Comparison of ENCODE assay signal across 21 cellular contexts in the genomic region with DNA sequence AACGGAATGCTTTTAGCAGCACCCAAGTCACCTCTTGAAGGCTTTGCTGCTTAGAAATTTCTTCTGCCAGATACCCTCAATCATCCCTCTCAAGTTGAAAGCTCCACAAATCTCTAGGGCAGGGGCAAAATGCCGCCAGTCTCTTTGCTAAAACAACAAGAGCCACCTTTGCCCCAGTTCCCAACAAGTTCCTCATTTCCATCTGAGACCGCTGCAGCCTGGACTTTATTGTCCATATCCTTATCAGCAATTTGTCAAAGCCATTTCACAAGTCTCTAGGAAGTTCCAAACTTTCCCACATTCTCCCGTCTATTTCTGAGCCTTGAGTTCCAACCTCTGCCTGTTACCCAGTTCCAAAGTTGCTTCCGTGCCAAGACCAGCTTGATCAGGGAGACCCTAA. TPM values are rescaled to one million over a fixed set of nuclear protein-coding genes. Genes with fewer than 3 reads are reported as not detected.
A peak's percentile ranks its signal among the peaks of the same experiment; 100 is the strongest.
DNase-seq lines count a peak whose midpoint lies in the region; FAIRE-seq lines count a peak whose summit lies in the region.
"Had no signal": no experiment of that assay in that cellular context is flagged by ENCODE, and none has a peak within 500 bp of the region (broad histone marks: within the 10 kb centered on the region; RNA-seq: fewer than 3 reads in every experiment).

No MANE protein-coding gene starts in this region.

- no peak for DNase-seq in activated T-cell treated with anti-CD3 and anti-CD28 coated beads, Interleukin-2, amount 50 U/mL, for 24 hours
- DNase-seq in activated T-cell treated with anti-CD3 and anti-CD28 coated beads for 4 hours: no peak
- peak; percentile 27 for DNase-seq in KBM-7
- DNase-seq in small intestine: peak; percentile 64
- no peak for DNase-seq in NCI-H446 (lab: John Stamatoyannopoulos, UW)
- no peak for DNase-seq in NCI-H226
- DNase-seq in NCI-H1092 treated with DMSO at 0.1 percent for 48 hours (lab: John Stamatoyannopoulos, UW): no peak
- DNase-seq: CD4-positive, alpha-beta memory T cell; HCEC 1CT; MV-4-11; NCI-H1417; NCI-H187 treated with DMSO at 0.1 percent for 48 hours; NCI-H345; NCI-H526; PC-9 had no signal

- H3K4me1 ChIP-seq in small intestine (ENCODE audit: control insufficient read depth in 2 of 2, insufficient read depth in 1 of 2, low read depth in 1 of 2, low read length in 1 of 2): no peaks in the 10 kb centered on the region

- H3K4me1 Mint-ChIP-seq in activated T-cell treated with anti-CD3 and anti-CD28 coated beads, Interleukin-2, amount 50 U/mL, for 24 hours (ENCODE audit: low read depth): no peaks in the 10 kb centered on the region
- H3K4me1 Mint-ChIP-seq: CD4-positive, alpha-beta memory T cell had no signal

- H3K36me3 Mint-ChIP-seq in activated T-cell treated with anti-CD3 and anti-CD28 coated beads, Interleukin-2, amount 50 U/mL, for 24 hours (ENCODE audit: low read depth): peaks cover 86% of the 10 kb centered on the region

- 47 to 62% (median 59%) methylated on average over 5 of the region's 5 CpGs for WGBS in small intestine, 3 donors

- H3K27ac Mint-ChIP-seq in activated T-cell treated with anti-CD3 and anti-CD28 coated beads, Interleukin-2, amount 50 U/mL, for 24 hours: peak overlapping the region; percentile 58
- H3K27ac Mint-ChIP-seq: GM23338 had no signal

- no peaks in the 10 kb centered on the region for H3K27me3 Mint-ChIP-seq in activated T-cell treated with anti-CD3 and anti-CD28 coated beads, Interleukin-2, amount 50 U/mL, for 24 hours
- H3K27me3 Mint-ChIP-seq: CD4-positive, alpha-beta memory T cell had no signal

- peak overlapping the region; percentile 23 for H3K27ac ChIP-seq in cingulate gyrus (ENCODE audit: low read depth, low read length)
- no peak overlapping the region for H3K27ac ChIP-seq in small intestine (ENCODE audit: low read depth in 1 of 2, low read length in 1 of 2)
- H3K27ac ChIP-seq: 22Rv1, KMS-11, PC-9 had no signal

- in situ Hi-C loops in KBM-7 (cut with MboI; ENCODE audit: low pct_unique_long_range_greater_than_20kb, low sequenced_read_pairs): no loop called here

- H3K9me3 Mint-ChIP-seq in activated T-cell treated with anti-CD3 and anti-CD28 coated beads, Interleukin-2, amount 50 U/mL, for 24 hours: no peaks in the 10 kb centered on the region
- H3K9me3 Mint-ChIP-seq: CD4-positive, alpha-beta memory T cell had no signal

- no peak overlapping the region for H3K4me3 ChIP-seq in small intestine (ENCODE audit: low read depth in 1 of 2, low read length in 2 of 2)
- H3K4me3 ChIP-seq: GM23338, PC-9 had no signal

- no peak overlapping the region for H3K4me3 Mint-ChIP-seq in activated T-cell treated with anti-CD3 and anti-CD28 coated beads, Interleukin-2, amount 50 U/mL, for 24 hours
- H3K4me3 Mint-ChIP-seq: CD4-positive, alpha-beta memory T cell; GM23338 had no signal

- no peaks in the 10 kb centered on the region for H3K27me3 ChIP-seq in small intestine (ENCODE audit: control insufficient read depth in 2 of 2, insufficient read depth in 2 of 2, low read length in 2 of 2)

- no peak for FAIRE-seq in small intestine (lab: Jason Lieb, UNC)
- FAIRE-seq: GM12891, GM19239 had no signal

- H3K36me3 ChIP-seq in small intestine (ENCODE audit: control insufficient read depth in 2 of 2, insufficient read depth in 2 of 2, low read length in 2 of 2): peaks cover 0 to 5% of the 10 kb centered on the region in 2 donors

- H3K9me3 ChIP-seq in small intestine (ENCODE audit: control insufficient read depth, low read depth): no peaks in the 10 kb centered on the region

RNA-seq across cellular contexts. Expression of a gene that starts 27.4 kb away (rescaled TPM):
- polyA plus RNA-seq in small intestine: 10 to 100 TPM; 29.7 to 51.1 (median 50.0) TPM

RNA-seq across cellular contexts. Expression of a gene that starts 29.5 kb away (rescaled TPM):
- 1 to 10 TPM; 1.3 to 5.7 (median 4.1) TPM for polyA plus RNA-seq in small intestine

RNA-seq across cellular contexts. Expression of a gene that starts 45.1 kb away (rescaled TPM):
- under 1 TPM in 1 of 3 donors, not detected in 2; 0.19 TPM for polyA plus RNA-seq in small intestine
- polyA plus RNA-seq: CD4-positive, alpha-beta memory T cell; GM23338 had no signal

Comparison
In these comparisons a context has a peak if more than half of its experiments do, and no peak if none do; other contexts are left out.
1. DNase-seq: peak in KBM-7 (single experiment) and small intestine (single experiment); none in activated T-cell treated with anti-CD3 and anti-CD28 coated beads, Interleukin-2, amount 50 U/mL, for 24 hours (single experiment), activated T-cell treated with anti-CD3 and anti-CD28 coated beads for 4 hours (single experiment), NCI-H446 (0 of 2), NCI-H226 (single experiment) and NCI-H1092 treated with DMSO at 0.1 percent for 48 hours (single experiment).